ENCODE assay signal across 8 cellular contexts in the genomic region with DNA sequence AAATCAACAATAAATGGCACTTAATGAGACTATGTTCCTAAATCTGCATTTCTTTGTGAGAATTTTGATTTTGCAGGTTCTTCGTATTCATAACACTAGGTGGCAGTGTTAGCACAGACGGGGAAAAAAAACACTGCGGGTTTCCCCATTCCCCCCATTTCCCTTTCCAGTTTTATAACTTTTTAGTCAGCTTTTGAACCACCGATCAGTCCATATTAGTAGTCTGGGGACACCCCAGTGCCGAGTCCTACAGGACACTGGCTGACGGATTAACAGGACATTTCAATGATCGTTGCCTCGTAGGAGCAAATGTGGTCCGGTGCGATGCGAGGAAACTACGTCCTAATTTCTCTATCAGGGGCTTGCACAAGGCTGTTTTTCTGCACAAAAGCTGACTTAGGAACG.
DNase-seq lines count a peak whose midpoint lies in the region; ATAC-seq and TF ChIP-seq lines count a peak whose summit lies in the region.

No MANE protein-coding gene starts in this region.

- TF ChIP-seq CTCF in CD14-positive monocyte (IDR thresholded peaks at IDR 0.05): peak; percentile 91
- peak; percentile 36 to 73 (median 60) for TF ChIP-seq CTCF in Peyer's patch (IDR thresholded peaks at IDR 0.05)
- peak; percentile 43 to 74 (median 64) for TF ChIP-seq CTCF in body of pancreas (IDR thresholded peaks at IDR 0.05)
- TF ChIP-seq CTCF in kidney epithelial cell (IDR thresholded peaks at IDR 0.05; ENCODE audit: insufficient read depth, low read length, poor library complexity, severe bottlenecking): peak; percentile 72
- TF ChIP-seq CTCF in suprapubic skin (IDR thresholded peaks at IDR 0.05): peak in 1 of 2 donors; percentile 55

- H3K4me1 ChIP-seq in Peyer's patch (no peaks in the 10 kb centered on the region), body of pancreas (peaks cover 4% of the 10 kb centered on the region), suprapubic skin (peaks cover 9% of the 10 kb centered on the region)

- H3K27me3 ChIP-seq in Peyer's patch: no peaks in the 10 kb centered on the region
- H3K27me3 ChIP-seq in body of pancreas: no peaks in the 10 kb centered on the region
- no peaks in the 10 kb centered on the region for H3K27me3 ChIP-seq in kidney epithelial cell (ENCODE audit: control insufficient read depth, insufficient read depth, low read length)
- H3K27me3 ChIP-seq in suprapubic skin: peaks cover 3% of the 10 kb centered on the region

- no peaks in the 10 kb centered on the region for H3K36me3 ChIP-seq in Peyer's patch
- no peaks in the 10 kb centered on the region for H3K36me3 ChIP-seq in body of pancreas (replicated peaks in 1 of 2; ENCODE audit: insufficient read depth in 1 of 2, low read depth in 2 of 2)
- H3K36me3 ChIP-seq in kidney epithelial cell (ENCODE audit: control insufficient read depth, insufficient read depth, low read length): no peaks in the 10 kb centered on the region
- H3K36me3 ChIP-seq in suprapubic skin: no peaks in the 10 kb centered on the region

- H3K27me3 Mint-ChIP-seq in CD14-positive monocyte (ENCODE audit: low read depth in 3 of 3): peaks cover 3 to 5% (median 4%) of the 10 kb centered on the region in 3 donors

- intact Hi-C loops in CD14-positive monocyte (cut with micrococcal nuclease): loop anchor here (5.0 to 10.0 kb wide), 2 partner anchors 604 to 1037 kb away; no protein-coding TSS in a partner anchor
- intact Hi-C loops in body of pancreas (cut with DNase I): loop anchor here (10.0 kb wide), 1 partner anchor 1034 kb away; no protein-coding TSS in a partner anchor

- ATAC-seq in GM19395 (IDR thresholded peaks at IDR 0.05; ENCODE audit: unreplicated experiment) (peak; percentile 63), body of pancreas (no peak)

- H3K36me3 Mint-ChIP-seq in CD14-positive monocyte: no peaks in the 10 kb centered on the region

- peak overlapping the region; percentile 59 to 69 for H3K4me3 Mint-ChIP-seq in CD14-positive monocyte

- no peaks in the 10 kb centered on the region for H3K9me3 ChIP-seq in Peyer's patch
- H3K9me3 ChIP-seq in body of pancreas: no peaks in the 10 kb centered on the region
- H3K9me3 ChIP-seq in suprapubic skin: no peaks in the 10 kb centered on the region

- H3K4me3 ChIP-seq in Peyer's patch (peak overlapping the region in 2 of 4 donors; percentile 17 to 23), body of pancreas (no peak overlapping the region), kidney epithelial cell (ENCODE audit: low read depth, low read length) (no peak overlapping the region), suprapubic skin (peak overlapping the region; percentile 43)

- WGBS in body of pancreas, 2 donors: 27 to 39% methylated on average over 13 of the region's 13 CpGs
- WGBS in suprapubic skin: 34% methylated on average over 13 of the region's 13 CpGs

- DNase-seq in CD14-positive monocyte (ENCODE audit: low spot score) (no peak), Peyer's patch (no peak), body of pancreas (no peak), kidney epithelial cell (ENCODE audit: low read depth) (no peak), suprapubic skin (ENCODE audit: low spot score in 2 of 2) (no peak), occipital lobe (lab: John Stamatoyannopoulos, UW) (no peak), HK-2 (ENCODE audit: unreplicated experiment) (no peak)

- TF ChIP-seq EP300 in suprapubic skin (IDR thresholded peaks at IDR 0.05): no peak

- H3K4me1 Mint-ChIP-seq in CD14-positive monocyte: peaks cover 22% of the 10 kb centered on the region

- no peak overlapping the region for H3K27ac Mint-ChIP-seq in CD14-positive monocyte

- TF ChIP-seq POLR2A in Peyer's patch (IDR thresholded peaks at IDR 0.05): no peak
- no peak for TF ChIP-seq POLR2A in body of pancreas (IDR thresholded peaks at IDR 0.05)
- TF ChIP-seq POLR2A in suprapubic skin (IDR thresholded peaks at IDR 0.05): no peak

- peak overlapping the region in 2 of 4 donors; percentile 9 to 18 for H3K27ac ChIP-seq in Peyer's patch
- no peak overlapping the region for H3K27ac ChIP-seq in body of pancreas
- no peak overlapping the region for H3K27ac ChIP-seq in suprapubic skin

- no peaks in the 10 kb centered on the region for H3K9me3 Mint-ChIP-seq in CD14-positive monocyte
